7 cellular contexts compared by ENCODE assay signal in genomic region chr9:15307523-15307841, GRCh38. TPM values are rescaled to one million over a fixed set of nuclear protein-coding genes. Genes with fewer than 3 reads are reported as not detected.
DNase-seq lines count a peak whose midpoint lies in the region; ATAC-seq and TF ChIP-seq lines count a peak whose summit lies in the region.

No MANE protein-coding gene starts in this region.

- DNase-seq in natural killer cell (no peak), cortex of kidney (lab: John Stamatoyannopoulos, UW) (no peak), pons (ENCODE audit: low spot score) (no peak)

- H3K4me3 Mint-ChIP-seq in brain (peak overlapping the region; percentile 95 to 98 (median 98)), natural killer cell (peak overlapping the region; percentile 97)

- intact Hi-C loops in natural killer cell (cut with micrococcal nuclease), result loop anchor here (2.0 kb wide), 1 partner anchor 203 kb away; the partner anchor contains the start of gene PSIP1

- TF ChIP-seq CTCF in brain (conservative IDR thresholded peaks at IDR 0.05) (peak in 1 of 2 experiments; percentile 1), natural killer cell (IDR thresholded peaks at IDR 0.05) (no peak)

- peaks cover 3% of the 10 kb centered on the region for H3K36me3 Mint-ChIP-seq in brain
- no peaks in the 10 kb centered on the region for H3K36me3 Mint-ChIP-seq in natural killer cell

- H3K4me1 Mint-ChIP-seq in brain (peaks cover 14% of the 10 kb centered on the region), natural killer cell (peaks cover 48 to 50% of the 10 kb centered on the region in 2 donors)

- H3K9me3 Mint-ChIP-seq in brain (peaks cover 0 to 6% (median 0%) of the 10 kb centered on the region in 5 experiments), natural killer cell (no peaks in the 10 kb centered on the region)

- H3K27me3 Mint-ChIP-seq in brain (peaks cover 3% of the 10 kb centered on the region), natural killer cell (ENCODE audit: low read depth in 2 of 2) (no peaks in the 10 kb centered on the region)

- peak; percentile 38 for ATAC-seq in GM19395 (IDR thresholded peaks at IDR 0.05; ENCODE audit: unreplicated experiment)
- ATAC-seq in HG03175 (IDR thresholded peaks at IDR 0.05; ENCODE audit: unreplicated experiment), result peak; percentile 14
- ATAC-seq in natural killer cell, result no peak
- no peak for ATAC-seq in GM21528 (IDR thresholded peaks at IDR 0.05; ENCODE audit: low FRiP score, unreplicated experiment)

- peak overlapping the region in 3 of 5 experiments; percentile 33 to 81 (median 62) for H3K27ac Mint-ChIP-seq in brain
- H3K27ac Mint-ChIP-seq in natural killer cell, result peak overlapping the region; percentile 85 to 95

RNA-seq across cellular contexts. Expression of gene TTC39B, which starts 0.5 kb away (rescaled TPM):
- polyA plus RNA-seq in brain (ENCODE audit: insufficient read depth, low read depth, low replicate concordance), result 2.9 TPM
- total RNA-seq in natural killer cell, result 10 to 100 TPM; 51.2 to 65.1 (median 54.2) TPM

Comparison
In these comparisons a context has a peak if more than half of its experiments do, and no peak if none do; other contexts are left out.
1. ATAC-seq: peak in GM19395 (single experiment) and HG03175 (single experiment); none in natural killer cell (0 of 3) and GM21528 (single experiment).